Comparison of ENCODE assay signal across 27 cellular contexts in the genomic region with DNA sequence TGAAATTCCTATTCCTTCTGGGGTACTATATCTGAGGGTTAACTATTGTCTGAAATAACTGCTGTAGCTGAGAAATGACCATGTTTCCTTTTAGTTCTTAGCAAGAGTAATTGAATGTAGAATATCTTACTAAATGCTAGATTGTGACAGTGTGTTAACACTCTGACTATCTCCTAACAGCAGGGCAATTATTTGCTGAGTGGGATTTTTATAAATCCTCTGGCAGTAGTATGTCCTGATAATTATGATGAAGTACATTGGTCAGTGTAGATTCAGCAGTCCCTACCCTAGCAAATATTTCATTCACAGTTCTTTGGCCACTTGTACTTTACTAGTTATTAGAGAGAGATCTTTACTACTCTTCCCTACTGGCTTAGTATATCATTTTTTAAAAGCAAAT.
DNase-seq lines count a peak whose midpoint lies in the region; ATAC-seq, FAIRE-seq and TF ChIP-seq lines count a peak whose summit lies in the region.
"Had no signal": no experiment of that assay in that cellular context is flagged by ENCODE, and none has a peak within 500 bp of the region (broad histone marks: within the 10 kb centered on the region; RNA-seq: fewer than 3 reads in every experiment).

No MANE protein-coding gene starts in this region.

- no peak for TF ChIP-seq EP300 in HepG2 (IDR thresholded peaks at IDR 0.05; ENCODE audit: low read depth in 2 of 2, low read length in 2 of 2)
- TF ChIP-seq EP300 in HepG2 (CRISPR knock-in tag; IDR thresholded peaks at IDR 0.05; ENCODE audit: borderline replicate concordance) = no peak

- POLR2A ChIA-PET in HepG2 (lab: Yijun Ruan, JAX) = no interaction called here

- FAIRE-seq in HepG2 (lab: Jason Lieb, UNC) (no peak), D721Med (lab: Jason Lieb, UNC) (peak; percentile 75)
- FAIRE-seq: A204.1, GM12878, GM12892, GM18507, GM19239 had no signal

- H3K4me1 ChIP-seq in HepG2 (ENCODE audit: insufficient read depth, low read length) (no peaks in the 10 kb centered on the region), right lobe of liver (no peaks in the 10 kb centered on the region)
- H3K4me1 ChIP-seq: BLaER1 treated with 17β-estradiol and CSF1 and Interleukin-3, amounts not matched to agents 10 nM and 100 nM; Caco-2 had no signal

- H2AFZ ChIP-seq in HepG2 (ENCODE audit: low read length) = no peak overlapping the region

- H4K20me1 ChIP-seq in HepG2 (ENCODE audit: insufficient read depth, low read length) = no peaks in the 10 kb centered on the region
- H4K20me1 ChIP-seq: BLaER1 treated with 17β-estradiol and CSF1 and Interleukin-3, amounts not matched to agents 10 nM and 100 nM had no signal

- no peaks in the 10 kb centered on the region for H3K36me3 ChIP-seq in HepG2 (replicated peaks in 1 of 2; ENCODE audit: control insufficient read depth in 1 of 2, insufficient read depth in 2 of 2, low read length in 2 of 2)
- H3K36me3 ChIP-seq in right lobe of liver = no peaks in the 10 kb centered on the region
- H3K36me3 ChIP-seq: BLaER1 treated with 17β-estradiol and CSF1 and Interleukin-3, amounts not matched to agents 10 nM and 100 nM had no signal

- ATAC-seq in HepG2 (no peak), right lobe of liver (no peak), GM18868 (IDR thresholded peaks at IDR 0.05; ENCODE audit: unreplicated experiment) (no peak)
- ATAC-seq: CD8-positive, alpha-beta T cell; GM12878 had no signal

- TF ChIP-seq POLR2A in HepG2 (IDR thresholded peaks at IDR 0.05; ENCODE audit: insufficient read depth in 1 of 2, low read depth in 2 of 2, low read length in 2 of 2) (no peak), right lobe of liver (IDR thresholded peaks at IDR 0.05) (no peak)

- no peak overlapping the region for H3K27ac ChIP-seq in HepG2 (ENCODE audit: extremely low read length, insufficient read depth, low read length)
- no peak overlapping the region for H3K27ac ChIP-seq in right lobe of liver
- no peak overlapping the region for H3K27ac ChIP-seq in dorsolateral prefrontal cortex
- H3K27ac ChIP-seq: BLaER1 treated with 17β-estradiol and CSF1 and Interleukin-3, amounts not matched to agents 10 nM and 100 nM; C4-2B had no signal

- TF ChIP-seq RAD21 in HepG2 (CRISPR knock-in tag; IDR thresholded peaks at IDR 0.05) = no peak

- no TSS peak for BruUV-seq in HepG2 (replicated peaks; lab: Mats Ljungman, UMichigan)

- CTCF ChIA-PET in HepG2 (lab: Yijun Ruan, JAX; ENCODE audit: low intra/inter-chr PET ratio, low total read pairs) = no interaction called here

- intact Hi-C loops in HepG2 (cut with micrococcal nuclease; ENCODE audit: unreplicated experiment) = no loop called here
- intact Hi-C loops in right lobe of liver (cut with DNase I) = no loop called here
- intact Hi-C loops in dorsolateral prefrontal cortex (cut with DNase I) = no loop called here

- no peak overlapping the region for H3K9ac ChIP-seq in HepG2 (ENCODE audit: insufficient read depth, low read depth, low read length)
- H3K9ac ChIP-seq: BLaER1 treated with 17β-estradiol and CSF1 and Interleukin-3, amounts not matched to agents 10 nM and 100 nM had no signal

- H3K4me3 ChIP-seq in HepG2 (replicated peaks in 1 of 3; ENCODE audit: insufficient read depth in 1 of 3, low read depth in 2 of 3, low read length in 3 of 3) = no peak overlapping the region
- no peak overlapping the region for H3K4me3 ChIP-seq in right lobe of liver
- H3K4me3 ChIP-seq in dorsolateral prefrontal cortex = no peak overlapping the region
- H3K4me3 ChIP-seq: BLaER1 treated with 17β-estradiol and CSF1 and Interleukin-3, amounts not matched to agents 10 nM and 100 nM; GM12878 had no signal

- H3K79me2 ChIP-seq in HepG2 (ENCODE audit: insufficient read depth, low read length) = no peaks in the 10 kb centered on the region

- H3K4me2 ChIP-seq in HepG2 (ENCODE audit: low read depth, low read length) = no peak overlapping the region
- H3K4me2 ChIP-seq: BLaER1 treated with 17β-estradiol and CSF1 and Interleukin-3, amounts not matched to agents 10 nM and 100 nM had no signal

- in situ Hi-C loops in HepG2 (cut with HindIII; ENCODE audit: extremely low pct_ligation_motif_present, low pct_unique_long_range_greater_than_20kb) = no loop called here

- no peak for DNase-seq in HepG2 (ENCODE audit: low spot score)
- no peak for DNase-seq in right lobe of liver
- no peak for DNase-seq in D721Med (ENCODE audit: insufficient read length, low spot score)
- DNase-seq in NCI-H69 (lab: John Stamatoyannopoulos, UW) = peak; percentile 8
- DNase-seq in dorsolateral prefrontal cortex = no peak
- no peak for DNase-seq in activated CD4-positive, alpha-beta T cell treated with anti-CD3 and anti-CD28 coated beads for 48 hours
- DNase-seq: 8988T; AML-193; Caco-2; Calu3; CD4-positive, alpha-beta T cell; CD8-positive, alpha-beta T cell; DMS 273 treated with DMSO at 0.1 percent for 48 hours; DMS153; DMS53; DMS79; DND-41; EL; GDM1 had no signal

- H3K27me3 ChIP-seq in HepG2 (ENCODE audit: control insufficient read depth in 1 of 2, insufficient read depth in 2 of 2, low read length in 2 of 2) = no peaks in the 10 kb centered on the region
- no peaks in the 10 kb centered on the region for H3K27me3 ChIP-seq in right lobe of liver
- no peaks in the 10 kb centered on the region for H3K27me3 ChIP-seq in dorsolateral prefrontal cortex
- H3K27me3 ChIP-seq: BLaER1 treated with 17β-estradiol and CSF1 and Interleukin-3, amounts not matched to agents 10 nM and 100 nM had no signal

- TF ChIP-seq CTCF in HepG2 (CRISPR knock-in tag; IDR thresholded peaks at IDR 0.05) = no peak
- no peak for TF ChIP-seq CTCF in right lobe of liver (IDR thresholded peaks at IDR 0.05)
- no peak for TF ChIP-seq CTCF in D721Med (IDR thresholded peaks at IDR 0.05; ENCODE audit: insufficient read depth, missing control alignments)
- no peak for TF ChIP-seq CTCF in dorsolateral prefrontal cortex (IDR thresholded peaks at IDR 0.05 in 54 of 56, conservative IDR thresholded peaks at IDR 0.05 in 2 of 56; ENCODE audit: low read depth in 1 of 56, partially characterized antibody in 56 of 56)

- H3K9me3 ChIP-seq in HepG2 (ENCODE audit: low read length) (no peaks in the 10 kb centered on the region), right lobe of liver (no peaks in the 10 kb centered on the region)
- H3K9me3 ChIP-seq: BLaER1 treated with 17β-estradiol and CSF1 and Interleukin-3, amounts not matched to agents 10 nM and 100 nM; Caco-2 had no signal

TF ChIP-seq in HepG2, 621 proteins besides CTCF, POLR2A, EP300 and RAD21:
- TF ChIP-seq MAFK (conservative IDR thresholded peaks at IDR 0.05 in 1 of 2, IDR thresholded peaks at IDR 0.05 in 1 of 2; ENCODE audit: low read length in 2 of 2) (peak in 1 of 2 experiments; percentile 56; a peak in 1 of 4 replicates), ZNF441 (CRISPR knock-in tag; IDR thresholded peaks at IDR 0.05; ENCODE audit: borderline replicate concordance) (no peak), BRD4 (CRISPR knock-in tag; IDR thresholded peaks at IDR 0.05) (no peak), DNMT3B (CRISPR knock-in tag; conservative IDR thresholded peaks at IDR 0.05) (no peak), ZNF543 (CRISPR knock-in tag; IDR thresholded peaks at IDR 0.05) (no peak), ZBTB1 (CRISPR knock-in tag; IDR thresholded peaks at IDR 0.05; ENCODE audit: borderline replicate concordance) (no peak), ZNF382 (CRISPR knock-in tag; IDR thresholded peaks at IDR 0.05; ENCODE audit: borderline replicate concordance) (no peak), ZNF557 (CRISPR knock-in tag; IDR thresholded peaks at IDR 0.05) (no peak), MAFF (IDR thresholded peaks at IDR 0.05; ENCODE audit: low read depth, low read length) (peak; percentile 47; the same call in 1 of the 2 replicates), ZFYVE20 (CRISPR knock-in tag; IDR thresholded peaks at IDR 0.05; ENCODE audit: borderline replicate concordance, low read depth) (no peak)
- TF ChIP-seq, protein P1, sequence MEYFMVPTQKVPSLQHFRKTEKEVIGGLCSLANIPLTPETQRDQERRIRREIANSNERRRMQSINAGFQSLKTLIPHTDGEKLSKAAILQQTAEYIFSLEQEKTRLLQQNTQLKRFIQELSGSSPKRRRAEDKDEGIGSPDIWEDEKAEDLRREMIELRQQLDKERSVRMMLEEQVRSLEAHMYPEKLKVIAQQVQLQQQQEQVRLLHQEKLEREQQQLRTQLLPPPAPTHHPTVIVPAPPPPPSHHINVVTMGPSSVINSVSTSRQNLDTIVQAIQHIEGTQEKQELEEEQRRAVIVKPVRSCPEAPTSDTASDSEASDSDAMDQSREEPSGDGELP (IDR thresholded peaks at IDR 0.05; ENCODE audit: borderline replicate concordance, low read depth) = no peak
